In the genomic region with DNA sequence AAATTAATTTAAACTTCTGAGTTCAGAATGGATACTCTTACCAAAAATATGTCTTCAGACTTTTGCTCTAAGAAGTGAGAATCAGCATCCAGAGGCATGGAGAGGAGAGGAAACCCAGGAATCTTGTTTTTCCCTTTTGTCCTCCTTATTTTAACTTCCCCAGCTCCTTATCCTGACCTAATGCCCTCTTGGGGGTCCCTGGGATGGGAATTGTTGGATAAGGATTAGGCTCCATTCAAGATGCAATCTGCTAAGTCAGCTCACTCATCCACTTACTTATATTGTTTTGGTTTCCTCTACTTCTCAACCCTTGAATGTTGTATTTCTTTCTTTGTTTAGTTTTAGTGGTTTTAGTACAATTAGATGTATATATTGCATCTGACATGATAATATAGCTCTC, we compare ENCODE assay signal across 1 cellular context.
TF ChIP-seq lines count a peak whose summit lies in the region.

No MANE protein-coding gene starts in this region.

TF ChIP-seq in endothelial cell of umbilical vein, 7 proteins besides CTCF, POLR2A, EP300 and RAD21 (continued from another document):
- TF ChIP-seq FOS (IDR thresholded peaks at IDR 0.05; ENCODE audit: borderline replicate concordance, insufficient read depth, low read length) = no peak
